In the genomic region with DNA sequence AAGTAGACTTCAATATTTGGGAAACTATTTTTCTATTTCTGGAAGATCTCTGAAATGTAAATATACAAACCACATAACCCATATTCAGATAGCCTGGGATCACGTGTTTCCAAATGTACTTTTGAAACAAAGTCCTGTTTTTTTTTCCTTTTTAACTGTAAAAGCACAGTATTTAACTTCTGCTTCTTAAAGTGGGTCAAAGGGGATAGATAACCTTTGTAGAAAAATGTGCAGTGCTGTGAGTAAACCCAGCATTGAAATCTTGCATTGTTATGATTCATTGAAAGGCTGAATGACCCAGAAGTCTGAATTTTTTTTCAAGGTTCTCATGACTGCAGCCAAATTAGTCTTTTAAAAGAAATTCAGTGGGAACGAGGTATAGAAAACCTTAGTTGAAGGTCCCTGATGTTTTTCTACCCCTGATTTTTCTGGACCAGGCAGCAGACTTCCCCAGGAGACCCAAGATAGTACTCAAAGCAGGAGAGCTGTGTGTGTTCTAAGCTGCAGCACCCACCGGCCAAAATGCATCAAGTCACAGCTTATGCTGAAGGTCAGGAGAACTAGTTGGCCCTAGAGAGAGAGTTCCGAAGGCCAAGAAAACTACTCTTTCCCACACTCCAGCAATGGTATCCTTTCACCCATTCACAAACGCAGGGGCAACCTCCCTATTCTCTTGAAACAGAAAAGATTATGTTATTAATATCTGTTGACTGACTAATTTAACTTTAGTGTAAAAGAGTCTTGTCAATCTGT, we compare ENCODE assay signal across 9 cellular contexts. TPM values are rescaled to one million over a fixed set of nuclear protein-coding genes. Genes with fewer than 3 reads are reported as not detected.
DNase-seq lines count a peak whose midpoint lies in the region; ATAC-seq and TF ChIP-seq lines count a peak whose summit lies in the region.
"Had no signal": no experiment of that assay in that cellular context is flagged by ENCODE, and none has a peak within 500 bp of the region (broad histone marks: within the 10 kb centered on the region; RNA-seq: fewer than 3 reads in every experiment).

No MANE protein-coding gene starts in this region.

- H3K4me3 ChIP-seq in body of pancreas (no peak overlapping the region), lower lobe of right lung (no peak overlapping the region), tibial artery (peak overlapping the region in 1 of 2 donors; percentile 17), mesendoderm (ENCODE audit: low read length) (no peak overlapping the region)
- H3K4me3 ChIP-seq: SK-N-MC had no signal

- no peak overlapping the region for H3K56ac ChIP-seq in mesendoderm (ENCODE audit: low read length)

- peaks cover 75% of the 10 kb centered on the region for H3K4me1 Mint-ChIP-seq in activated CD8-positive, alpha-beta T cell treated with anti-CD3 and anti-CD28 coated beads for 36 hours (ENCODE audit: low read depth)
- peaks cover 68% of the 10 kb centered on the region for H3K4me1 Mint-ChIP-seq in activated CD8-positive, alpha-beta T cell treated with anti-CD3 and anti-CD28 coated beads, Interleukin-2, amount 10 ng/mL, durations not matched to agents 7 days and 5 days (ENCODE audit: low read depth)

- no peak for DNase-seq in activated CD8-positive, alpha-beta T cell treated with anti-CD3 and anti-CD28 coated beads for 36 hours
- no peak for DNase-seq in activated CD8-positive, alpha-beta T cell treated with anti-CD3 and anti-CD28 coated beads, Interleukin-2, amount 10 ng/mL, durations not matched to agents 7 days and 5 days
- no peak for DNase-seq in body of pancreas
- DNase-seq in lower lobe of right lung, result no peak
- no peak for DNase-seq in tibial artery
- DNase-seq in mesendoderm, result no peak
- DNase-seq in activated naive CD4-positive, alpha-beta T cell (lab: John Stamatoyannopoulos, UW), result no peak
- DNase-seq in NCI-H446 treated with DMSO at 0.1 percent for 48 hours (lab: John Stamatoyannopoulos, UW), result no peak

- peak; percentile 42 for ATAC-seq in activated CD8-positive, alpha-beta T cell treated with anti-CD3 and anti-CD28 coated beads for 36 hours
- no peak for ATAC-seq in activated CD8-positive, alpha-beta T cell treated with anti-CD3 and anti-CD28 coated beads, Interleukin-2, amount 10 ng/mL, durations not matched to agents 7 days and 5 days
- ATAC-seq in body of pancreas, result no peak
- peak; percentile 40 to 58 for ATAC-seq in lower lobe of right lung

- H3K27ac Mint-ChIP-seq in activated CD8-positive, alpha-beta T cell treated with anti-CD3 and anti-CD28 coated beads for 36 hours, result peak overlapping the region; percentile 76
- no peak overlapping the region for H3K27ac Mint-ChIP-seq in activated CD8-positive, alpha-beta T cell treated with anti-CD3 and anti-CD28 coated beads, Interleukin-2, amount 10 ng/mL, durations not matched to agents 7 days and 5 days

- intact Hi-C loops in activated CD8-positive, alpha-beta T cell treated with anti-CD3 and anti-CD28 coated beads for 36 hours (cut with micrococcal nuclease), result loop anchor here (5.0 kb wide), 1 partner anchor 42 kb away; no protein-coding TSS in a partner anchor
- intact Hi-C loops in body of pancreas (cut with DNase I), result no loop called here
- intact Hi-C loops in lower lobe of right lung (cut with DNase I), result no loop called here
- intact Hi-C loops in tibial artery (cut with DNase I; ENCODE audit: low total_unique reads), result no loop called here

- H3K79me2 ChIP-seq in mesendoderm (ENCODE audit: control insufficient read depth, insufficient read depth, low read length), result no peaks in the 10 kb centered on the region

- H2BK15ac ChIP-seq in mesendoderm (replicated peaks; ENCODE audit: low read depth), result no peak overlapping the region

- H3K9me3 ChIP-seq in body of pancreas (no peaks in the 10 kb centered on the region), lower lobe of right lung (no peaks in the 10 kb centered on the region), tibial artery (no peaks in the 10 kb centered on the region)

- no peak for TF ChIP-seq POLR2A in body of pancreas (IDR thresholded peaks at IDR 0.05)

- TF ChIP-seq CTCF in activated CD8-positive, alpha-beta T cell treated with anti-CD3 and anti-CD28 coated beads for 36 hours (IDR thresholded peaks at IDR 0.05), result no peak
- TF ChIP-seq CTCF in body of pancreas (IDR thresholded peaks at IDR 0.05), result no peak
- TF ChIP-seq CTCF in lower lobe of right lung (IDR thresholded peaks at IDR 0.05), result no peak
- TF ChIP-seq CTCF in tibial artery (IDR thresholded peaks at IDR 0.05), result no peak

- H2BK120ac ChIP-seq in mesendoderm (ENCODE audit: low read depth, low read length), result no peak overlapping the region

- H4K5ac ChIP-seq in mesendoderm (ENCODE audit: low read length), result no peak overlapping the region

- no peak overlapping the region for H3K4ac ChIP-seq in mesendoderm (ENCODE audit: low read depth, low read length)

- H3K27ac ChIP-seq in body of pancreas (peak overlapping the region in 3 of 4 donors; percentile 33 to 68 (median 42)), lower lobe of right lung (peak overlapping the region; percentile 67), tibial artery (peak overlapping the region; percentile 70 to 71), mesendoderm (ENCODE audit: low read depth, low read length) (no peak overlapping the region)
- H3K27ac ChIP-seq: SK-N-MC had no signal

- no peak overlapping the region for H3K4me2 ChIP-seq in mesendoderm (ENCODE audit: low read length)

- H3K9ac ChIP-seq in mesendoderm (ENCODE audit: low read length), result no peak overlapping the region

- no peaks in the 10 kb centered on the region for H3K9me3 Mint-ChIP-seq in activated CD8-positive, alpha-beta T cell treated with anti-CD3 and anti-CD28 coated beads for 36 hours
- no peaks in the 10 kb centered on the region for H3K9me3 Mint-ChIP-seq in activated CD8-positive, alpha-beta T cell treated with anti-CD3 and anti-CD28 coated beads, Interleukin-2, amount 10 ng/mL, durations not matched to agents 7 days and 5 days (ENCODE audit: insufficient read depth)

- POLR2A ChIA-PET in activated CD8-positive, alpha-beta T cell treated with anti-CD3 and anti-CD28 coated beads for 36 hours (lab: Charles Lee), result interaction anchor here (4.1 kb wide), 1 partner anchor 41 kb away, joined by 20 read pairs; no protein-coding TSS in a partner anchor
- POLR2A ChIA-PET in activated CD8-positive, alpha-beta T cell treated with anti-CD3 and anti-CD28 coated beads, Interleukin-2, amount 10 ng/mL, durations not matched to agents 7 days and 5 days (lab: Charles Lee), result interaction anchor here (1.4 kb wide), 1 partner anchor 42 kb away, joined by 7 read pairs; no protein-coding TSS in a partner anchor

- no peaks in the 10 kb centered on the region for H3K36me3 ChIP-seq in body of pancreas (replicated peaks in 1 of 2; ENCODE audit: insufficient read depth in 1 of 2, low read depth in 2 of 2)
- no peaks in the 10 kb centered on the region for H3K36me3 ChIP-seq in lower lobe of right lung
- no peaks in the 10 kb centered on the region for H3K36me3 ChIP-seq in tibial artery
- H3K36me3 ChIP-seq in mesendoderm (ENCODE audit: control insufficient read depth, insufficient read depth, low read length), result no peaks in the 10 kb centered on the region

- no peak overlapping the region for H3K18ac ChIP-seq in mesendoderm (ENCODE audit: low read length)

- H2AK5ac ChIP-seq in mesendoderm (ENCODE audit: low read length), result no peak overlapping the region

- peaks cover 59% of the 10 kb centered on the region for H3K36me3 Mint-ChIP-seq in activated CD8-positive, alpha-beta T cell treated with anti-CD3 and anti-CD28 coated beads for 36 hours (ENCODE audit: low read depth)
- peaks cover 32% of the 10 kb centered on the region for H3K36me3 Mint-ChIP-seq in activated CD8-positive, alpha-beta T cell treated with anti-CD3 and anti-CD28 coated beads, Interleukin-2, amount 10 ng/mL, durations not matched to agents 7 days and 5 days (ENCODE audit: low read depth)

- H3K27me3 ChIP-seq in body of pancreas (no peaks in the 10 kb centered on the region), lower lobe of right lung (ENCODE audit: low read depth) (no peaks in the 10 kb centered on the region), tibial artery (no peaks in the 10 kb centered on the region), mesendoderm (ENCODE audit: insufficient read depth, low read length, poor library complexity) (no peaks in the 10 kb centered on the region)

- peaks cover 23% of the 10 kb centered on the region for H3K4me1 ChIP-seq in body of pancreas
- peaks cover 77% of the 10 kb centered on the region for H3K4me1 ChIP-seq in lower lobe of right lung
- peaks cover 0 to 34% (median 15%) of the 10 kb centered on the region in 4 donors for H3K4me1 ChIP-seq in tibial artery
- peaks cover 2% of the 10 kb centered on the region for H3K4me1 ChIP-seq in mesendoderm (ENCODE audit: control insufficient read depth, low read depth, low read length)

- no peak overlapping the region for H3K23ac ChIP-seq in mesendoderm (ENCODE audit: low read length)

- no peak overlapping the region for H3K4me3 Mint-ChIP-seq in activated CD8-positive, alpha-beta T cell treated with anti-CD3 and anti-CD28 coated beads for 36 hours
- no peak overlapping the region for H3K4me3 Mint-ChIP-seq in activated CD8-positive, alpha-beta T cell treated with anti-CD3 and anti-CD28 coated beads, Interleukin-2, amount 10 ng/mL, durations not matched to agents 7 days and 5 days

- H3K27me3 Mint-ChIP-seq in activated CD8-positive, alpha-beta T cell treated with anti-CD3 and anti-CD28 coated beads for 36 hours, result no peaks in the 10 kb centered on the region
- no peaks in the 10 kb centered on the region for H3K27me3 Mint-ChIP-seq in activated CD8-positive, alpha-beta T cell treated with anti-CD3 and anti-CD28 coated beads, Interleukin-2, amount 10 ng/mL, durations not matched to agents 7 days and 5 days (ENCODE audit: low read depth)

- CTCF ChIA-PET in activated CD8-positive, alpha-beta T cell treated with anti-CD3 and anti-CD28 coated beads for 36 hours (lab: Charles Lee), result interaction anchor here (0.8 to 1.6 kb wide), 4 partner anchors 10 to 12 kb away, joined by 3 to 6 read pairs (median 4); no protein-coding TSS in a partner anchor
- CTCF ChIA-PET in activated CD8-positive, alpha-beta T cell treated with anti-CD3 and anti-CD28 coated beads, Interleukin-2, amount 10 ng/mL, durations not matched to agents 7 days and 5 days (lab: Charles Lee), result interaction anchor here (1.1 to 3.3 kb wide), 2 partner anchors 42 to 44 kb away, joined by 3 to 15 read pairs; a partner anchor contains a TSS

- no peak overlapping the region for H4K8ac ChIP-seq in mesendoderm (ENCODE audit: low read depth, low read length)

- WGBS in body of pancreas, 2 donors, result 24 to 26% methylated on average over 5 of the region's 5 CpGs
- WGBS in mesendoderm (ENCODE audit: extremely low coverage, insufficient coverage, low lambda C conversion rate), result no CpG with 5 or more reads among the region's 5 CpGs

- H2BK5ac ChIP-seq in mesendoderm (ENCODE audit: low read length), result no peak overlapping the region

- peaks cover 2% of the 10 kb centered on the region for H3K79me1 ChIP-seq in mesendoderm (ENCODE audit: low read length)

RNA-seq across cellular contexts. Expression of a gene that starts 43.6 kb away (rescaled TPM):
- 1 to 10 TPM; 7.0 to 9.7 TPM for total RNA-seq in activated CD8-positive, alpha-beta T cell treated with anti-CD3 and anti-CD28 coated beads for 36 hours
- total RNA-seq in activated CD8-positive, alpha-beta T cell treated with anti-CD3 and anti-CD28 coated beads, Interleukin-2, amount 10 ng/mL, durations not matched to agents 7 days and 5 days, result 10 to 100 TPM in 1 of 2 experiments, 1 to 10 TPM in 1; 9.1 to 10.1 TPM
- total RNA-seq in body of pancreas (10 to 100 TPM in 1 of 2 donors, 1 to 10 TPM in 1; 6.9 to 12.7 TPM), lower lobe of right lung (31.0 TPM)
- polyA plus RNA-seq in mesendoderm (2013, experiment 1 of 2), result 7.5 TPM
- polyA plus RNA-seq in mesendoderm (2013, experiment 2 of 2), result 6.9 TPM

RNA-seq across cellular contexts. Expression of a gene that starts 44.4 kb away (rescaled TPM):
- total RNA-seq in activated CD8-positive, alpha-beta T cell treated with anti-CD3 and anti-CD28 coated beads for 36 hours, result 100 to 1,000 TPM; 252 to 261 TPM
- 100 to 1,000 TPM; 112 to 113 TPM for total RNA-seq in activated CD8-positive, alpha-beta T cell treated with anti-CD3 and anti-CD28 coated beads, Interleukin-2, amount 10 ng/mL, durations not matched to agents 7 days and 5 days
- total RNA-seq in body of pancreas, result 10 to 100 TPM; 12.5 to 14.0 TPM
- 72.7 TPM for total RNA-seq in lower lobe of right lung
- 47.0 TPM for polyA plus RNA-seq in mesendoderm (2013, experiment 1 of 2)
- 45.5 TPM for polyA plus RNA-seq in mesendoderm (2013, experiment 2 of 2)

Comparison
In these comparisons a context has a peak if more than half of its experiments do, and no peak if none do; other contexts are left out.
1. ATAC-seq: peak in activated CD8-positive, alpha-beta T cell treated with anti-CD3 and anti-CD28 coated beads for 36 hours (single experiment) and lower lobe of right lung (2 of 2); none in activated CD8-positive, alpha-beta T cell treated with anti-CD3 and anti-CD28 coated beads, Interleukin-2, amount 10 ng/mL, durations not matched to agents 7 days and 5 days (single experiment) and body of pancreas (single experiment).